In genomic region chr15:60907233-60907947, GRCh38 we compare ENCODE assay signal across 22 cellular contexts.
"Had no signal": no experiment of that assay in that cellular context is flagged by ENCODE, and none has a peak within 500 bp of the region (broad histone marks: within the 10 kb centered on the region; RNA-seq: fewer than 3 reads in every experiment).

No MANE protein-coding gene starts in this region.

- H3K4me3 Mint-ChIP-seq: activated CD4-positive, alpha-beta memory T cell treated with anti-CD3 and anti-CD28 coated beads for 36 hours; activated CD4-positive, alpha-beta T cell treated with anti-CD3 and anti-CD28 coated beads, Interleukin-2, amount 10 ng/mL, durations not matched to agents 7 days and 5 days; activated naive CD4-positive, alpha-beta T cell treated with anti-CD3 and anti-CD28 coated beads for 36 hours; activated naive CD8-positive, alpha-beta T cell; activated T-cell treated with anti-CD3 and anti-CD28 coated beads, Interleukin-2, amount 50 U/mL, for 4 hours had no signal

- H3K36me3 Mint-ChIP-seq: activated CD4-positive, alpha-beta memory T cell treated with anti-CD3 and anti-CD28 coated beads for 36 hours; activated naive CD8-positive, alpha-beta T cell had no signal

- H3K9me3 ChIP-seq: Peyer's patch, SJCRH30 had no signal

- H3K4me1 ChIP-seq: Peyer's patch had no signal

- H3K27me3 Mint-ChIP-seq: activated naive CD8-positive, alpha-beta T cell had no signal

- H3K27me3 ChIP-seq: brain microvascular endothelial cell, Peyer's patch, SJCRH30 had no signal

- H3K36me3 ChIP-seq: brain microvascular endothelial cell, Peyer's patch, SJCRH30 had no signal

- H3K27ac ChIP-seq: brain microvascular endothelial cell, Peyer's patch, RWPE1, SJCRH30, VCaP had no signal

- H3K4me3 ChIP-seq: Peyer's patch, SJCRH30 had no signal

- H3K27ac Mint-ChIP-seq: activated CD4-positive, alpha-beta memory T cell treated with anti-CD3 and anti-CD28 coated beads for 36 hours; activated CD4-positive, alpha-beta T cell treated with anti-CD3 and anti-CD28 coated beads, Interleukin-2, amount 10 ng/mL, durations not matched to agents 7 days and 5 days; activated naive CD4-positive, alpha-beta T cell treated with anti-CD3 and anti-CD28 coated beads for 36 hours; activated naive CD8-positive, alpha-beta T cell had no signal

- ATAC-seq: activated T-cell treated with anti-CD3 and anti-CD28 coated beads, Interleukin-2, amount 50 U/mL, for 4 hours had no signal

- DNase-seq: activated CD4-positive, alpha-beta memory T cell treated with anti-CD3 and anti-CD28 coated beads for 36 hours; activated CD4-positive, alpha-beta T cell treated with anti-CD3 and anti-CD28 coated beads, Interleukin-2, amount 10 ng/mL, durations not matched to agents 7 days and 5 days; activated CD4-positive, CD25-positive, alpha-beta regulatory T cell; activated CD8-positive, alpha-beta memory T cell treated with anti-CD3 and anti-CD28 coated beads for 24 hours; activated effector memory CD4-positive, alpha-beta T cell treated with anti-CD3 and anti-CD28 coated beads, Interleukin-2, amount 50 U/mL, for 16 hours; activated naive CD4-positive, alpha-beta T cell treated with anti-CD3 and anti-CD28 coated beads for 36 hours; activated T-cell treated with anti-CD3 and anti-CD28 coated beads, Interleukin-2, amount 50 U/mL, for 4 hours; brain microvascular endothelial cell; Kasumi-1; NCI-H146; NCI-H187 treated with DMSO at 0.1 percent for 48 hours; NCI-H2081 treated with DMSO at 0.1 percent for 48 hours; NCI-H446; NCI-H524; Peyer's patch; Right ventricle myocardium superior; SJCRH30; T-helper 2 cell; T1000 had no signal
